In the genomic region with DNA sequence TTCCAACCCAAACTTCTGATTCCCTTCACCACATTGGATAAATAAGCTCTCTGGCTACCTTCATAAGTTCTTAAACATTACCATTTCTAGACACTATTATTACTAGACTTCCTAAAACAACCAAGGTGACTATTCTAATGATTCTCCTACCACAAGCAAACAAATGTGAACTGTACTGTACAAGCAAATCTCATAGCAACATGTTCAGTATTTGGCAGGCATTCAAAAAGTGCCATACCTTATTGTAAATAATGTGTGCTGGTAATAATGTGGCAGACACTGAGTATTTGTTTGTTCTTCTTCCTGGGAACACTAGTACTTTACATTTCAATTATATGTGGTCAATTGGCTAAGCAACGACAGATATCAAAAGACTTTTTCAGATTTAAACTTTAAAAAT, we compare ENCODE assay signal across 29 cellular contexts.
DNase-seq lines count a peak whose midpoint lies in the region; ATAC-seq, FAIRE-seq and TF ChIP-seq lines count a peak whose summit lies in the region.
"Had no signal": no experiment of that assay in that cellular context is flagged by ENCODE, and none has a peak within 500 bp of the region (broad histone marks: within the 10 kb centered on the region; RNA-seq: fewer than 3 reads in every experiment).

No MANE protein-coding gene starts in this region.

- no peaks in the 10 kb centered on the region for H3K4me1 Mint-ChIP-seq in natural killer cell treated with Interleukin-12 subunit alpha and Interleukin-12 subunit beta and Interleukin-15 and Interleukin-18, amount 100 ng/mL, for 72 hours (ENCODE audit: low read depth in 2 of 2)
- H3K4me1 Mint-ChIP-seq: activated CD4-positive, alpha-beta T cell treated with anti-CD3 and anti-CD28 coated beads for 36 hours; activated T-helper 17 cell treated with anti-CD3 and anti-CD28 coated beads, Interleukin-2, amount 50 U/mL, for 72 hours had no signal

- no peaks in the 10 kb centered on the region for H4K20me1 ChIP-seq in SK-N-SH (ENCODE audit: insufficient read depth)

- WGBS in SK-N-SH (ENCODE audit: low lambda C conversion rate) = 2% methylated on average over 1 of the region's 1 CpG

- DNase-seq in DMS153 treated with DMSO at 0.1 percent for 48 hours (lab: John Stamatoyannopoulos, UW; ENCODE audit: unreplicated experiment) (peak; percentile 84), NCI-H1417 (lab: John Stamatoyannopoulos, UW) (peak in 2 of 3 experiments; percentile 73 to 95), NCI-H345 (lab: John Stamatoyannopoulos, UW) (peak; percentile 93), bronchial epithelial cell (ENCODE audit: low read depth) (peak; percentile 29), amniotic stem cell (lab: John Stamatoyannopoulos, UW) (no peak), SK-N-SH (no peak)
- no peak for DNase-seq in natural killer cell treated with Interleukin-12 subunit alpha and Interleukin-12 subunit beta and Interleukin-15 and Interleukin-18, amount 100 ng/mL, for 72 hours (ENCODE audit: low spot score)
- DNase-seq: activated CD4-positive, alpha-beta T cell treated with anti-CD3 and anti-CD28 coated beads for 36 hours; activated CD8-positive, alpha-beta T cell treated with anti-CD3 and anti-CD28 coated beads, Interleukin-2, amount 10 ng/mL, durations not matched to agents 7 days and 5 days; activated naive CD4-positive, alpha-beta T cell treated with anti-CD3 and anti-CD28 coated beads, Interleukin-2, amount 50 U/mL, for 16 hours; amygdala; brain microvascular endothelial cell; CD4-positive, alpha-beta T cell; EL; heart right ventricle; NCI-H1930; NCI-H446 treated with DMSO at 0.1 percent for 48 hours; right cardiac atrium; stimulated activated CD4-positive, alpha-beta T cell treated with anti-CD3 and anti-CD28 coated beads, Interleukin-1b, Interleukin-23, amount 100 ng/mL, for 48 hours; stimulated activated naive CD8-positive, alpha-beta T cell treated with anti-CD3 and anti-CD28 coated beads, Interleukin-15, Interleukin-2, amounts not matched to agents 100 U/mL and 50 U/mL, for 24 hours; SW 1271 had no signal

- no peak for TF ChIP-seq EP300 in SK-N-SH (IDR thresholded peaks at IDR 0.05; ENCODE audit: borderline replicate concordance in 1 of 2, low read depth in 1 of 2, low read length in 1 of 2)

- H3K4me2 ChIP-seq in SK-N-SH = no peak overlapping the region
- H3K4me2 ChIP-seq: A549 had no signal

- H3K36me3 ChIP-seq in bronchial epithelial cell (ENCODE audit: control insufficient read depth, insufficient read depth, low read length) (no peaks in the 10 kb centered on the region), SK-N-SH (replicated peaks in 1 of 2; ENCODE audit: control insufficient read depth in 1 of 2, insufficient read depth in 2 of 2, low read length in 1 of 2) (no peaks in the 10 kb centered on the region)
- H3K36me3 ChIP-seq: brain microvascular endothelial cell, heart right ventricle had no signal

- no peak overlapping the region for H3K27ac Mint-ChIP-seq in natural killer cell treated with Interleukin-12 subunit alpha and Interleukin-12 subunit beta and Interleukin-15 and Interleukin-18, amount 100 ng/mL, for 72 hours
- H3K27ac Mint-ChIP-seq: activated CD4-positive, alpha-beta T cell treated with anti-CD3 and anti-CD28 coated beads for 36 hours; activated CD8-positive, alpha-beta T cell treated with anti-CD3 and anti-CD28 coated beads, Interleukin-2, amount 10 ng/mL, durations not matched to agents 7 days and 5 days; activated T-helper 17 cell treated with anti-CD3 and anti-CD28 coated beads, Interleukin-2, amount 50 U/mL, for 72 hours; CD4-positive, alpha-beta T cell had no signal

- H3K9ac ChIP-seq in SK-N-SH = no peak overlapping the region

- H3K27me3 ChIP-seq in bronchial epithelial cell (ENCODE audit: control insufficient read depth, insufficient read depth, low read length) (no peaks in the 10 kb centered on the region), SK-N-SH (ENCODE audit: insufficient read depth) (no peaks in the 10 kb centered on the region)
- H3K27me3 ChIP-seq: brain microvascular endothelial cell, heart right ventricle had no signal

- no peaks in the 10 kb centered on the region for H3K27me3 Mint-ChIP-seq in natural killer cell treated with Interleukin-12 subunit alpha and Interleukin-12 subunit beta and Interleukin-15 and Interleukin-18, amount 100 ng/mL, for 72 hours
- H3K27me3 Mint-ChIP-seq: activated CD4-positive, alpha-beta T cell treated with anti-CD3 and anti-CD28 coated beads for 36 hours; activated T-helper 17 cell treated with anti-CD3 and anti-CD28 coated beads, Interleukin-2, amount 50 U/mL, for 72 hours; CD4-positive, alpha-beta T cell had no signal

- no peaks in the 10 kb centered on the region for H3K79me2 ChIP-seq in SK-N-SH (ENCODE audit: insufficient read depth)

- POLR2A ChIA-PET in SK-N-SH (lab: Yijun Ruan, JAX) = no interaction called here

- no peaks in the 10 kb centered on the region for H3K9me2 ChIP-seq in SK-N-SH

- H3K4me3 Mint-ChIP-seq in natural killer cell treated with Interleukin-12 subunit alpha and Interleukin-12 subunit beta and Interleukin-15 and Interleukin-18, amount 100 ng/mL, for 72 hours = no peak overlapping the region
- H3K4me3 Mint-ChIP-seq: activated CD4-positive, alpha-beta T cell treated with anti-CD3 and anti-CD28 coated beads for 36 hours; activated CD8-positive, alpha-beta T cell treated with anti-CD3 and anti-CD28 coated beads, Interleukin-2, amount 10 ng/mL, durations not matched to agents 7 days and 5 days; activated T-helper 17 cell treated with anti-CD3 and anti-CD28 coated beads, Interleukin-2, amount 50 U/mL, for 72 hours; CD4-positive, alpha-beta T cell had no signal

- FAIRE-seq in bronchial epithelial cell (lab: Jason Lieb, UNC) = no peak
- FAIRE-seq: A549, D721Med, frontal cortex, GM18507 had no signal

- TF ChIP-seq CTCF in bronchial epithelial cell (IDR thresholded peaks at IDR 0.05; ENCODE audit: insufficient read depth, low read length, severe bottlenecking) (no peak), SK-N-SH (IDR thresholded peaks at IDR 0.05) (no peak)

- ATAC-seq in GM19328 (IDR thresholded peaks at IDR 0.05; ENCODE audit: unreplicated experiment) = no peak
- ATAC-seq in natural killer cell treated with Interleukin-12 subunit alpha and Interleukin-12 subunit beta and Interleukin-15 and Interleukin-18, amount 100 ng/mL, for 72 hours = no peak
- ATAC-seq: A549; activated CD4-positive, alpha-beta T cell treated with anti-CD3 and anti-CD28 coated beads for 36 hours; activated CD8-positive, alpha-beta T cell treated with anti-CD3 and anti-CD28 coated beads, Interleukin-2, amount 10 ng/mL, durations not matched to agents 7 days and 5 days; activated T-helper 17 cell treated with anti-CD3 and anti-CD28 coated beads, Interleukin-2, amount 50 U/mL, for 72 hours; heart right ventricle; right cardiac atrium; stimulated activated naive CD8-positive, alpha-beta T cell treated with anti-CD3 and anti-CD28 coated beads, Interleukin-15, Interleukin-2, amounts not matched to agents 100 U/mL and 50 U/mL, for 24 hours had no signal

- CTCF ChIA-PET in SK-N-SH (lab: Yijun Ruan, JAX) = no interaction called here

- H3K4me1 ChIP-seq in SK-N-SH (ENCODE audit: control insufficient read depth in 1 of 2, insufficient read depth in 2 of 2, low read depth in 1 of 2, low read length in 1 of 2) = no peaks in the 10 kb centered on the region
- H3K4me1 ChIP-seq: A549, heart right ventricle had no signal

- H3K4me3 ChIP-seq in bronchial epithelial cell (ENCODE audit: low read depth, low read length) (no peak overlapping the region), SK-N-SH (ENCODE audit: low read depth in 2 of 2, low read length in 1 of 2) (no peak overlapping the region)
- H3K4me3 ChIP-seq: A549, heart right ventricle had no signal

- no peaks in the 10 kb centered on the region for H3K9me3 ChIP-seq in SK-N-SH
- H3K9me3 ChIP-seq: A549 had no signal

- no peak for TF ChIP-seq RAD21 in SK-N-SH (IDR thresholded peaks at IDR 0.05; ENCODE audit: low read length)

- H3F3A ChIP-seq in SK-N-SH (replicated peaks; ENCODE audit: insufficient read depth) = no peaks in the 10 kb centered on the region

- H3K36me3 Mint-ChIP-seq in natural killer cell treated with Interleukin-12 subunit alpha and Interleukin-12 subunit beta and Interleukin-15 and Interleukin-18, amount 100 ng/mL, for 72 hours = no peaks in the 10 kb centered on the region

- peaks cover 8% of the 10 kb centered on the region for H3K9me3 Mint-ChIP-seq in natural killer cell treated with Interleukin-12 subunit alpha and Interleukin-12 subunit beta and Interleukin-15 and Interleukin-18, amount 100 ng/mL, for 72 hours

- H3K27ac ChIP-seq in SK-N-SH (ENCODE audit: low read depth in 2 of 2, low read length in 1 of 2) = no peak overlapping the region
- H3K27ac ChIP-seq: A549, brain microvascular endothelial cell, heart right ventricle, HL-60, VCaP had no signal

- no peak overlapping the region for H2AFZ ChIP-seq in SK-N-SH (ENCODE audit: low read depth)

TF ChIP-seq in SK-N-SH, 30 proteins besides CTCF, POLR2A, EP300 and RAD21:
- TF ChIP-seq FOXJ3 (CRISPR knock-in tag; IDR thresholded peaks at IDR 0.05) (no peak), CHD2 (IDR thresholded peaks at IDR 0.05; ENCODE audit: low read length, partially characterized antibody) (no peak), RFX5 (IDR thresholded peaks at IDR 0.05; ENCODE audit: low read length) (no peak), ELF1 (IDR thresholded peaks at IDR 0.05) (no peak), SMC3 (IDR thresholded peaks at IDR 0.05; ENCODE audit: low read depth, low read length) (no peak), NRF1 (IDR thresholded peaks at IDR 0.05; ENCODE audit: low read depth, low read length) (no peak)
- TF ChIP-seq, protein P1, sequence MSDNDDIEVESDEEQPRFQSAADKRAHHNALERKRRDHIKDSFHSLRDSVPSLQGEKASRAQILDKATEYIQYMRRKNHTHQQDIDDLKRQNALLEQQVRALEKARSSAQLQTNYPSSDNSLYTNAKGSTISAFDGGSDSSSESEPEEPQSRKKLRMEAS (IDR thresholded peaks at IDR 0.05; ENCODE audit: low read depth) = no peak
- TF ChIP-seq, protein P2, sequence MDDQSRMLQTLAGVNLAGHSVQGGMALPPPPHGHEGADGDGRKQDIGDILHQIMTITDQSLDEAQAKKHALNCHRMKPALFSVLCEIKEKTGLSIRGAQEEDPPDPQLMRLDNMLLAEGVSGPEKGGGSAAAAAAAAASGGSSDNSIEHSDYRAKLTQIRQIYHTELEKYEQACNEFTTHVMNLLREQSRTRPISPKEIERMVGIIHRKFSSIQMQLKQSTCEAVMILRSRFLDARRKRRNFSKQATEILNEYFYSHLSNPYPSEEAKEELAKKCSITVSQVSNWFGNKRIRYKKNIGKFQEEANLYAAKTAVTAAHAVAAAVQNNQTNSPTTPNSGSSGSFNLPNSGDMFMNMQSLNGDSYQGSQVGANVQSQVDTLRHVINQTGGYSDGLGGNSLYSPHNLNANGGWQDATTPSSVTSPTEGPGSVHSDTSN (IDR thresholded peaks at IDR 0.05) = no peak

Comparison
In these comparisons a context has a peak if more than half of its experiments do, and no peak if none do; other contexts are left out.
1. DNase-seq: peak in DMS153 treated with DMSO at 0.1 percent for 48 hours (single experiment), NCI-H1417 (2 of 3), NCI-H345 (single experiment) and bronchial epithelial cell (single experiment); none in amniotic stem cell (single experiment), SK-N-SH (single experiment) and natural killer cell treated with Interleukin-12 subunit alpha and Interleukin-12 subunit beta and Interleukin-15 and Interleukin-18, amount 100 ng/mL, for 72 hours (single experiment).